ENCODE assay signal across 2 cellular contexts in the genomic region with DNA sequence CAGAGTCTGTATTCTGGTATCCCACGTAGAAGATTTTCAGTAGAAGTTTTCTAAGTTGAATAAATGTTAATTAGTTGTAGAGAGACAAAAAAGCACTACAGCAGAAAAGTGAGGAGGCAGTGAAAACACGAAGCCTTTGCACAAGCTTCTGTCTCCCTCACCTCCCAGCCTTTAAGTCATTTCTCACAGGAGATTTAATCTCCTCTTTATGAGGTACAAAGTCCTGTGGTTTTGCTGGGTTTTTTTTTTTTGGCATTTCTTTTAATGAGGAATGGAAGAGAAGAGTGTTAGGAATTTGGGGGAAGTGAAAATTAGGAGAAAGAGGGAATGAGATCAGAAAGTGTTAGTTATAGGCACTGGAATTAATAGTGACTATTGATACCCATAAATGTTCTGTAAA.
TF ChIP-seq lines count a peak whose summit lies in the region.

No MANE protein-coding gene starts in this region.

TF ChIP-seq in GM23338, 12 proteins besides CTCF, POLR2A, EP300 and RAD21 (continues in another document):
- no peak for TF ChIP-seq ZNF331 (CRISPR knock-in tag; IDR thresholded peaks at IDR 0.05; ENCODE audit: low read depth)
- no peak for TF ChIP-seq JUNB (IDR thresholded peaks at IDR 0.05; ENCODE audit: unreplicated experiment)
- TF ChIP-seq ZNF114 (CRISPR knock-in tag; IDR thresholded peaks at IDR 0.05): no peak
- no peak for TF ChIP-seq POLR2AphosphoS5 (IDR thresholded peaks at IDR 0.05; ENCODE audit: low read depth)
- TF ChIP-seq, protein P1, sequence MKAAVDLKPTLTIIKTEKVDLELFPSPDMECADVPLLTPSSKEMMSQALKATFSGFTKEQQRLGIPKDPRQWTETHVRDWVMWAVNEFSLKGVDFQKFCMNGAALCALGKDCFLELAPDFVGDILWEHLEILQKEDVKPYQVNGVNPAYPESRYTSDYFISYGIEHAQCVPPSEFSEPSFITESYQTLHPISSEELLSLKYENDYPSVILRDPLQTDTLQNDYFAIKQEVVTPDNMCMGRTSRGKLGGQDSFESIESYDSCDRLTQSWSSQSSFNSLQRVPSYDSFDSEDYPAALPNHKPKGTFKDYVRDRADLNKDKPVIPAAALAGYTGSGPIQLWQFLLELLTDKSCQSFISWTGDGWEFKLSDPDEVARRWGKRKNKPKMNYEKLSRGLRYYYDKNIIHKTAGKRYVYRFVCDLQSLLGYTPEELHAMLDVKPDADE (IDR thresholded peaks at IDR 0.05): no peak
- TF ChIP-seq CREB1 (CRISPR knock-in tag; IDR thresholded peaks at IDR 0.05; ENCODE audit: low read depth): no peak
- no peak for TF ChIP-seq EZH2phosphoT487 (IDR thresholded peaks at IDR 0.05; ENCODE audit: unreplicated experiment)
- no peak for TF ChIP-seq STAT1 (IDR thresholded peaks at IDR 0.05; ENCODE audit: unreplicated experiment)
- TF ChIP-seq NANOG (IDR thresholded peaks at IDR 0.05; ENCODE audit: borderline replicate concordance): no peak
- TF ChIP-seq, protein P2, sequence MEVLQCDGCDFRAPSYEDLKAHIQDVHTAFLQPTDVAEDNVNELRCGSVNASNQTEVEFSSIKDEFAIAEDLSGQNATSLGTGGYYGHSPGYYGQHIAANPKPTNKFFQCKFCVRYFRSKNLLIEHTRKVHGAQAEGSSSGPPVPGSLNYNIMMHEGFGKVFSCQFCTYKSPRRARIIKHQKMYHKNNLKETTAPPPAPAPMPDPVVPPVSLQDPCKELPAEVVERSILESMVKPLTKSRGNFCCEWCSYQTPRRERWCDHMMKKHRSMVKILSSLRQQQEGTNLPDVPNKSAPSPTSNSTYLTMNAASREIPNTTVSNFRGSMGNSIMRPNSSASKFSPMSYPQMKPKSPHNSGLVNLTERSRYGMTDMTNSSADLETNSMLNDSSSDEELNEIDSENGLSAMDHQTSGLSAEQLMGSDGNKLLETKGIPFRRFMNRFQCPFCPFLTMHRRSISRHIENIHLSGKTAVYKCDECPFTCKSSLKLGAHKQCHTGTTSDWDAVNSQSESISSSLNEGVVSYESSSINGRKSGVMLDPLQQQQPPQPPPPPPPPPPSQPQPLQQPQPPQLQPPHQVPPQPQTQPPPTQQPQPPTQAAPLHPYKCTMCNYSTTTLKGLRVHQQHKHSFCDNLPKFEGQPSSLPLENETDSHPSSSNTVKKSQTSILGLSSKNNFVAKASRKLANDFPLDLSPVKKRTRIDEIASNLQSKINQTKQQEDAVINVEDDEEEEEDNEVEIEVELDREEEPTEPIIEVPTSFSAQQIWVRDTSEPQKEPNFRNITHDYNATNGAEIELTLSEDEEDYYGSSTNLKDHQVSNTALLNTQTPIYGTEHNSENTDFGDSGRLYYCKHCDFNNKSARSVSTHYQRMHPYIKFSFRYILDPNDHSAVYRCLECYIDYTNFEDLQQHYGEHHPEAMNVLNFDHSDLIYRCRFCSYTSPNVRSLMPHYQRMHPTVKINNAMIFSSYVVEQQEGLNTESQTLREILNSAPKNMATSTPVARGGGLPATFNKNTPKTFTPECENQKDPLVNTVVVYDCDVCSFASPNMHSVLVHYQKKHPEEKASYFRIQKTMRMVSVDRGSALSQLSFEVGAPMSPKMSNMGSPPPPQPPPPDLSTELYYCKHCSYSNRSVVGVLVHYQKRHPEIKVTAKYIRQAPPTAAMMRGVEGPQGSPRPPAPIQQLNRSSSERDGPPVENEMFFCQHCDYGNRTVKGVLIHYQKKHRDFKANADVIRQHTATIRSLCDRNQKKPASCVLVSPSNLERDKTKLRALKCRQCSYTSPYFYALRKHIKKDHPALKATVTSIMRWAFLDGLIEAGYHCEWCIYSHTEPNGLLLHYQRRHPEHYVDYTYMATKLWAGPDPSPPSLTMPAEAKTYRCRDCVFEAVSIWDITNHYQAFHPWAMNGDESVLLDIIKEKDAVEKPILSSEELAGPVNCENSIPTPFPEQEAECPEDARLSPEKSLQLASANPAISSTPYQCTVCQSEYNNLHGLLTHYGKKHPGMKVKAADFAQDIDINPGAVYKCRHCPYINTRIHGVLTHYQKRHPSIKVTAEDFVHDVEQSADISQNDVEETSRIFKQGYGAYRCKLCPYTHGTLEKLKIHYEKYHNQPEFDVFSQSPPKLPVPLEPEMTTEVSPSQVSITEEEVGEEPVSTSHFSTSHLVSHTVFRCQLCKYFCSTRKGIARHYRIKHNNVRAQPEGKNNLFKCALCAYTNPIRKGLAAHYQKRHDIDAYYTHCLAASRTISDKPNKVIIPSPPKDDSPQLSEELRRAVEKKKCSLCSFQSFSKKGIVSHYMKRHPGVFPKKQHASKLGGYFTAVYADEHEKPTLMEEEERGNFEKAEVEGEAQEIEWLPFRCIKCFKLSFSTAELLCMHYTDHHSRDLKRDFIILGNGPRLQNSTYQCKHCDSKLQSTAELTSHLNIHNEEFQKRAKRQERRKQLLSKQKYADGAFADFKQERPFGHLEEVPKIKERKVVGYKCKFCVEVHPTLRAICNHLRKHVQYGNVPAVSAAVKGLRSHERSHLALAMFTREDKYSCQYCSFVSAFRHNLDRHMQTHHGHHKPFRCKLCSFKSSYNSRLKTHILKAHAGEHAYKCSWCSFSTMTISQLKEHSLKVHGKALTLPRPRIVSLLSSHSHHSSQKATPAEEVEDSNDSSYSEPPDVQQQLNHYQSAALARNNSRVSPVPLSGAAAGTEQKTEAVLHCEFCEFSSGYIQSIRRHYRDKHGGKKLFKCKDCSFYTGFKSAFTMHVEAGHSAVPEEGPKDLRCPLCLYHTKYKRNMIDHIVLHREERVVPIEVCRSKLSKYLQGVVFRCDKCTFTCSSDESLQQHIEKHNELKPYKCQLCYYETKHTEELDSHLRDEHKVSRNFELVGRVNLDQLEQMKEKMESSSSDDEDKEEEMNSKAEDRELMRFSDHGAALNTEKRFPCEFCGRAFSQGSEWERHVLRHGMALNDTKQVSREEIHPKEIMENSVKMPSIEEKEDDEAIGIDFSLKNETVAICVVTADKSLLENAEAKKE (CRISPR knock-in tag; IDR thresholded peaks at IDR 0.05): no peak

TF ChIP-seq in H1, 55 proteins besides CTCF, POLR2A, EP300 and RAD21:
- no peak for TF ChIP-seq SRF (IDR thresholded peaks at IDR 0.05; ENCODE audit: low read depth, low read length)
- TF ChIP-seq BACH1 (IDR thresholded peaks at IDR 0.05; ENCODE audit: low read length): no peak
